Comparison of ENCODE assay signal across 10 cellular contexts in genomic region chr4:168221298-168221697, GRCh38.
DNase-seq lines count a peak whose midpoint lies in the region; ATAC-seq, FAIRE-seq and TF ChIP-seq lines count a peak whose summit lies in the region.
"Had no signal": no experiment of that assay in that cellular context is flagged by ENCODE, and none has a peak within 500 bp of the region (broad histone marks: within the 10 kb centered on the region; RNA-seq: fewer than 3 reads in every experiment).

No MANE protein-coding gene starts in this region.

- H3K27ac ChIP-seq in pancreas (no peak overlapping the region), left lung (peak overlapping the region in 1 of 2 donors; percentile 6), left ventricle myocardium inferior (replicated peaks) (no peak overlapping the region)
- H3K27ac ChIP-seq: adrenal gland had no signal

- H3K36me3 ChIP-seq in pancreas, result peaks cover 0 to 4% (median 0%) of the 10 kb centered on the region in 3 donors
- peaks cover 0 to 47% of the 10 kb centered on the region in 2 donors for H3K36me3 ChIP-seq in left lung
- H3K36me3 ChIP-seq in left ventricle myocardium inferior, result peaks cover 90% of the 10 kb centered on the region
- H3K36me3 ChIP-seq: adrenal gland had no signal

- H3K4me1 ChIP-seq in pancreas (peaks cover 0 to 8% (median 0%) of the 10 kb centered on the region in 3 donors), left lung (no peaks in the 10 kb centered on the region), left ventricle myocardium inferior (peaks cover 6% of the 10 kb centered on the region)
- H3K4me1 ChIP-seq: adrenal gland had no signal

- H3K27me3 ChIP-seq in pancreas, result no peaks in the 10 kb centered on the region
- H3K27me3 ChIP-seq in left lung, result no peaks in the 10 kb centered on the region
- no peaks in the 10 kb centered on the region for H3K27me3 ChIP-seq in left ventricle myocardium inferior (ENCODE audit: low read depth)
- H3K27me3 ChIP-seq: adrenal gland had no signal

- intact Hi-C loops in pancreas (cut with DNase I) (no loop called here), left lung (cut with DNase I) (no loop called here), left ventricle myocardium inferior (cut with micrococcal nuclease) (no loop called here)

- H3K9me3 ChIP-seq in pancreas (no peaks in the 10 kb centered on the region), left lung (no peaks in the 10 kb centered on the region), left ventricle myocardium inferior (replicated peaks) (no peaks in the 10 kb centered on the region)
- H3K9me3 ChIP-seq: adrenal gland had no signal

- no peak for TF ChIP-seq CTCF in cardiac fibroblast (IDR thresholded peaks at IDR 0.05; ENCODE audit: low read depth, low read length)
- no peak for TF ChIP-seq CTCF in pancreas (IDR thresholded peaks at IDR 0.05)
- no peak for TF ChIP-seq CTCF in left lung (IDR thresholded peaks at IDR 0.05)
- no peak for TF ChIP-seq CTCF in left ventricle myocardium inferior (IDR thresholded peaks at IDR 0.05; ENCODE audit: borderline replicate concordance)

- DNase-seq in ELR (ENCODE audit: low read depth) (peak; percentile 83), NCI-H1105 treated with DMSO at 0.1 percent for 48 hours (lab: John Stamatoyannopoulos, UW) (peak; percentile 38), cardiac fibroblast (ENCODE audit: low read depth in 2 of 2) (peak; percentile 78 to 90), pancreas (peak in 2 of 6 donors; percentile 17 to 32), left lung (no peak), left ventricle myocardium inferior (no peak)
- DNase-seq: KBM-7; naive thymus-derived CD4-positive, alpha-beta T cell had no signal

- ATAC-seq in pancreas, result peak; percentile 47 to 62 (median 52)
- ATAC-seq in left lung, result no peak
- ATAC-seq in HG03432 (IDR thresholded peaks at IDR 0.05; ENCODE audit: unreplicated experiment), result no peak
- ATAC-seq: naive thymus-derived CD4-positive, alpha-beta T cell had no signal

- no peak for FAIRE-seq in pancreas (lab: Jason Lieb, UNC)

- WGBS in pancreas, 2 donors, result 1 to 2% methylated on average over 2 of the region's 2 CpGs

- H3K4me3 ChIP-seq in cardiac fibroblast (replicated peaks in 1 of 2; ENCODE audit: low read depth in 2 of 2, low read length in 2 of 2) (no peak overlapping the region), pancreas (no peak overlapping the region), left lung (no peak overlapping the region), left ventricle myocardium inferior (no peak overlapping the region)
- H3K4me3 ChIP-seq: adrenal gland had no signal

Comparison
In these comparisons a context has a peak if more than half of its experiments do, and no peak if none do; other contexts are left out.
1. DNase-seq: peak in ELR (single experiment), NCI-H1105 treated with DMSO at 0.1 percent for 48 hours (single experiment) and cardiac fibroblast (2 of 2); none in left lung (0 of 2) and left ventricle myocardium inferior (single experiment).
2. ATAC-seq: peak in pancreas (4 of 4); none in left lung (single experiment) and HG03432 (single experiment).